ENCODE assay signal across 22 cellular contexts in the genomic region with DNA sequence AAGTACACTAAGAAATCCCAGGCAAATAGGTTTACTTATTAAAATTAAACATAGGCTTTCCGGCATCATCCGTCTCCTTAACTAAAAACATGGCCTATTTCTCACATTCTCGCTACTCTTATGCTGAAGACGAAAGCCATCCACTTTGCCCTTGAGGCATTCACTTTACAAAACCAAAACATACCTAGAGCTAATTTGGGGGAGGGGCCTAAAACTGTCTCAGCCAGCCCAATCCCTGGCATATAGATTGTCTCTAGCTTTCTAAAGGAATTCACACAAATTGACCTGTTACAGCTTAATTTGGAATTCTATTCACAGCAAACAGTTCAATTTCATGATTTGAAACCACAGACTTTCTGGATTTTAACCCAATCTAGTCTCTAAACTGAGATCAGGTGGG. TPM values are rescaled to one million over a fixed set of nuclear protein-coding genes. Genes with fewer than 3 reads are reported as not detected.
DNase-seq lines count a peak whose midpoint lies in the region; ATAC-seq and TF ChIP-seq lines count a peak whose summit lies in the region.
"Had no signal": no experiment of that assay in that cellular context is flagged by ENCODE, and none has a peak within 500 bp of the region (broad histone marks: within the 10 kb centered on the region; RNA-seq: fewer than 3 reads in every experiment).

No MANE protein-coding gene starts in this region.

- no peak for TF ChIP-seq POLR2A in heart left ventricle (IDR thresholded peaks at IDR 0.05)
- no peak for TF ChIP-seq POLR2A in esophagus squamous epithelium (IDR thresholded peaks at IDR 0.05)

- H3K27me3 ChIP-seq in heart left ventricle (no peaks in the 10 kb centered on the region), esophagus squamous epithelium (no peaks in the 10 kb centered on the region), osteoblast (ENCODE audit: insufficient read depth, low read length) (no peaks in the 10 kb centered on the region), aorta (ENCODE audit: control insufficient read depth in 1 of 2, insufficient read depth in 2 of 2, low read length in 1 of 2) (no peaks in the 10 kb centered on the region), left lung (no peaks in the 10 kb centered on the region)
- H3K27me3 ChIP-seq: Peyer's patch, testis had no signal

- H3K36me3 ChIP-seq in heart left ventricle (peaks cover 0 to 44% (median 26%) of the 10 kb centered on the region in 9 donors), esophagus squamous epithelium (peaks cover 0 to 39% (median 3%) of the 10 kb centered on the region in 3 donors), osteoblast (ENCODE audit: insufficient read depth, low read length) (peaks cover 8% of the 10 kb centered on the region), aorta (ENCODE audit: control insufficient read depth in 1 of 2, insufficient read depth in 2 of 2, low read length in 1 of 2) (no peaks in the 10 kb centered on the region), left lung (peaks cover 0 to 27% of the 10 kb centered on the region in 2 donors)

- H3K4me1 ChIP-seq in heart left ventricle (peaks cover 3 to 28% (median 20%) of the 10 kb centered on the region in 12 donors), esophagus squamous epithelium (peaks cover 0 to 19% (median 0%) of the 10 kb centered on the region in 3 donors), osteoblast (ENCODE audit: insufficient read depth, low read length) (peaks cover 30% of the 10 kb centered on the region), aorta (ENCODE audit: control insufficient read depth in 1 of 2, insufficient read depth in 2 of 2, low read length in 2 of 2) (peaks cover 4 to 14% of the 10 kb centered on the region in 2 donors), left lung (no peaks in the 10 kb centered on the region)
- H3K4me1 ChIP-seq: A549, Peyer's patch, testis had no signal

- H4K20me1 ChIP-seq in osteoblast (ENCODE audit: insufficient read depth, low read length), result no peaks in the 10 kb centered on the region

- DNase-seq in heart left ventricle (no peak), left cardiac atrium (no peak), esophagus squamous epithelium (lab: John Stamatoyannopoulos, UW) (no peak), osteoblast (ENCODE audit: insufficient read length, low spot score, missing footprints) (no peak), aorta (no peak), left lung (no peak), omental fat pad (ENCODE audit: low spot score) (no peak), T1000 (lab: John Stamatoyannopoulos, UW) (no peak)
- DNase-seq: activated CD4-positive, alpha-beta T cell treated with anti-CD3 and anti-CD28 coated beads, Interleukin-2, amount 50 U/mL, for 4 hours; activated naive CD8-positive, alpha-beta T cell treated with anti-CD3 and anti-CD28 coated beads for 36 hours; activated T-cell treated with anti-CD3 and anti-CD28 coated beads, Interleukin-2, amount 50 U/mL, for 72 hours; CD4-positive, CD25-positive, alpha-beta regulatory T cell; cerebellar nuclear complex; DMS79 treated with DMSO at 0.1 percent for 48 hours; NCI-H1105; NCI-H2171 treated with DMSO at 0.1 percent for 48 hours; Peyer's patch; stimulated activated CD4-positive, alpha-beta T cell treated with anti-CD3 and anti-CD28 coated beads, Interleukin-2, amount 100 ng/mL, for 48 hours; SW 1271; testis had no signal

- H3K79me2 ChIP-seq in osteoblast (ENCODE audit: insufficient read depth, low read length), result no peaks in the 10 kb centered on the region

- ATAC-seq in heart left ventricle (no peak), left cardiac atrium (no peak), aorta (ENCODE audit: low FRiP score) (no peak), left lung (no peak), omental fat pad (ENCODE audit: low FRiP score) (no peak)
- ATAC-seq: A549; activated T-cell treated with anti-CD3 and anti-CD28 coated beads, Interleukin-2, amount 50 U/mL, for 72 hours had no signal

- intact Hi-C loops in heart left ventricle (cut with DNase I) (no loop called here), left cardiac atrium (cut with DNase I) (no loop called here), esophagus squamous epithelium (cut with DNase I) (no loop called here), aorta (cut with DNase I) (no loop called here), left lung (cut with DNase I) (no loop called here)

- H3K4me3 ChIP-seq in heart left ventricle (no peak overlapping the region), esophagus squamous epithelium (no peak overlapping the region), osteoblast (ENCODE audit: insufficient read depth, low read length) (no peak overlapping the region), aorta (ENCODE audit: low read length in 2 of 2) (no peak overlapping the region), left lung (no peak overlapping the region)
- H3K4me3 ChIP-seq: A549, Peyer's patch, testis had no signal

- peak overlapping the region in 11 of 12 donors; percentile 1 to 84 (median 56) for H3K27ac ChIP-seq in heart left ventricle
- peak overlapping the region in 3 of 4 donors; percentile 17 to 66 (median 45) for H3K27ac ChIP-seq in esophagus squamous epithelium
- peak overlapping the region; percentile 56 for H3K27ac ChIP-seq in osteoblast (ENCODE audit: low read depth, low read length)
- H3K27ac ChIP-seq in aorta (ENCODE audit: low read depth in 1 of 2, low read length in 2 of 2), result peak overlapping the region; percentile 96 to 99
- peak overlapping the region in 1 of 2 donors; percentile 33 for H3K27ac ChIP-seq in left lung
- H3K27ac ChIP-seq: A549, KMS-11, testis had no signal

- H3K4me2 ChIP-seq in osteoblast (ENCODE audit: insufficient read depth, low read length), result peak overlapping the region; percentile 43
- H3K4me2 ChIP-seq: A549, KMS-11 had no signal

- H3K9me3 ChIP-seq in heart left ventricle (no peaks in the 10 kb centered on the region), esophagus squamous epithelium (no peaks in the 10 kb centered on the region), osteoblast (ENCODE audit: low read depth, low read length) (no peaks in the 10 kb centered on the region), aorta (ENCODE audit: control insufficient read depth, low read length) (no peaks in the 10 kb centered on the region), left lung (no peaks in the 10 kb centered on the region)
- H3K9me3 ChIP-seq: A549, Peyer's patch, testis had no signal

- TF ChIP-seq CTCF in heart left ventricle (IDR thresholded peaks at IDR 0.05) (no peak), esophagus squamous epithelium (IDR thresholded peaks at IDR 0.05) (no peak), osteoblast (IDR thresholded peaks at IDR 0.05; ENCODE audit: extremely low read depth, low read depth, low read length) (no peak), left lung (IDR thresholded peaks at IDR 0.05) (no peak), omental fat pad (IDR thresholded peaks at IDR 0.05) (no peak)

- peak overlapping the region; percentile 9 for H2AFZ ChIP-seq in osteoblast (ENCODE audit: low read length)

- WGBS in heart left ventricle, 4 donors, result 95 to 98% (median 97%) methylated on average over 4 of the region's 4 CpGs
- 84 to 91% methylated on average over 4 of the region's 4 CpGs for WGBS in esophagus squamous epithelium, 2 donors
- WGBS in aorta, 2 donors, result 85 to 91% methylated on average over 4 of the region's 4 CpGs

RNA-seq across cellular contexts. Expression of a gene that starts 34.8 kb away (rescaled TPM):
- total RNA-seq in heart left ventricle (1 to 10 TPM; 2.9 to 6.8 (median 4.2) TPM), left cardiac atrium (1 to 10 TPM; 2.6 to 4.5 TPM), esophagus squamous epithelium (10 to 100 TPM in 2 of 4 donors, 1 to 10 TPM in 2; 5.7 to 12.5 (median 10.5) TPM), osteoblast (13.0 and 13.8 TPM in 2 replicates), aorta (10 to 100 TPM; 14.1 to 17.8 TPM), left lung (10 to 100 TPM in 1 of 2 donors, 1 to 10 TPM in 1; 9.2 to 10.9 TPM), omental fat pad (10 to 100 TPM in 1 of 4 donors, 1 to 10 TPM in 3; 9.4 to 10.1 (median 9.6) TPM)
- polyA plus RNA-seq in heart left ventricle (1 to 10 TPM; 1.8 to 3.1 TPM), aorta (1 to 10 TPM; 2.9 to 6.8 TPM)
